In the genomic region with DNA sequence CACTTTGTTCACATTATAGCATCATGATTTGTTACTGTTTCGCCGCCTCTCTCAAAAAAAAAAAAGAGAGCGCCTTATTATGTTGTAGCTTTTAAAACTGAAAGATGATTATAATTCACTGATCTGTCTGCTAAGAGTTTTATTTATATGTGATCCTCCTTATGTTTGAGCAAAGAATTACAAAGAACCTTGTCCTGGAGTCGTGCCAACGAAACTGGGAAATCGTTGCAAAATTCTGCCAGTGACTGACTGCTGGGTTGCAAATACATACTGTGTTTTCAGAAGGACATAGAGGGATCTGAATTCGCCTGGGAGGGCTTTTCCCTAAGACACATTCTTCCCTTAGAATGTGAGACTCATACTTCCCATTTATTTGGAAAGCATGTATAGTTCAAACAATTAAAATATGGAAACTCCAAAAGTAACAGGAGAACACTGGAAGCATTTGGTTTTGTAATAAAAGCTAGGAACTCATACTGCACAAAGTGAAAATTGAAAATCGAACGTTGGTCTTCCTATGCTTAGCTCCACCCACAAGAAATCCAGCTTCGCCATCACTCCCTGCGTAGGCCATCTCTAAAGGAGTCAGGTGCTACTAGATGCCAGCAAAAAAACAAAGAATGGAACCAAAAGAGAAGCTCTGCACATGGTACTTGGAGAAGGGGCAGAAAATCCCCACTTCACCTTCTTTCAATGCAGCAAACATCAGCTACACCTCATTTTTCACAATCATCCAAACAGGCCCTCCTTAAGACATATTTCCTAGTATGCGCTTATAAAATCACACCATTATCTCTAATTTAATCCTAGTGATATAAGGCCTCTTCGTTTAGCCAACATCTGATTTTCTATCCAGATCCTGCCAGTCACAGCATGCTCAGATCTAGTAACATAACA, we compare ENCODE assay signal across 8 cellular contexts. TPM values are rescaled to one million over a fixed set of nuclear protein-coding genes. Genes with fewer than 3 reads are reported as not detected.
DNase-seq lines count a peak whose midpoint lies in the region; ATAC-seq and TF ChIP-seq lines count a peak whose summit lies in the region.
"Not testable (repeated sequence)": the region's sequence is repeated elsewhere in the genome, so short reads cannot be mapped to it uniquely, and the experiment has no call there.

No MANE protein-coding gene starts in this region.

- not testable (repeated sequence) for H3K36me3 Mint-ChIP-seq in IgD-negative memory B cell; natural killer cell; stimulated activated naive CD8-positive, alpha-beta T cell treated with anti-CD3 and anti-CD28 coated beads, Interleukin-15, Interleukin-2, amounts not matched to agents 100 ng/mL and 50 ng/mL, for 24 hours (ENCODE audit: low read depth)
- peaks cover 9 to 16% of the 10 kb centered on the region in 2 donors for H3K36me3 Mint-ChIP-seq in activated naive CD4-positive, alpha-beta T cell treated with anti-CD3 and anti-CD28 coated beads, Interleukin-2, amount 50 U/mL, for 72 hours
- peaks cover 20% of the 10 kb centered on the region for H3K36me3 Mint-ChIP-seq in effector memory CD8-positive, alpha-beta T cell (ENCODE audit: insufficient read depth)

- H3K4me1 Mint-ChIP-seq in IgD-negative memory B cell (peaks cover 6 to 35% (median 32%) of the 10 kb centered on the region in 3 donors), natural killer cell (peaks cover 32 to 50% of the 10 kb centered on the region in 2 donors)
- peaks cover 24 to 46% of the 10 kb centered on the region in 2 donors for H3K4me1 Mint-ChIP-seq in effector memory CD8-positive, alpha-beta T cell (ENCODE audit: low read depth in 2 of 2)
- peaks cover 43% of the 10 kb centered on the region for H3K4me1 Mint-ChIP-seq in stimulated activated naive CD8-positive, alpha-beta T cell treated with anti-CD3 and anti-CD28 coated beads, Interleukin-15, Interleukin-2, amounts not matched to agents 100 ng/mL and 50 ng/mL, for 24 hours (ENCODE audit: low read depth)

- H3K27me3 ChIP-seq in iPS-20b (ENCODE audit: insufficient read depth, low read length), result not testable (repeated sequence)

- peaks cover 27% of the 10 kb centered on the region for H3K4me1 ChIP-seq in iPS-20b (ENCODE audit: insufficient read depth, low read length)

- peak overlapping the region; percentile 6; the same call in 1 of the 2 replicates for H3K4me3 ChIP-seq in iPS-20b (ENCODE audit: low read length)

- H3K36me3 ChIP-seq in iPS-20b (ENCODE audit: insufficient read depth, low read depth, low read length), result not testable (repeated sequence)

- intact Hi-C loops in natural killer cell (cut with micrococcal nuclease), result not testable (repeated sequence)

- peak overlapping the region; percentile 74; the same call in 1 of the 2 replicates for H3K27ac ChIP-seq in C4-2B
- not testable (repeated sequence) for H3K27ac ChIP-seq in iPS-20b (ENCODE audit: low read length)

- not testable (repeated sequence) for ATAC-seq in activated naive CD4-positive, alpha-beta T cell treated with anti-CD3 and anti-CD28 coated beads, Interleukin-2, amount 50 U/mL, for 72 hours; effector memory CD8-positive, alpha-beta T cell (replicated peaks); natural killer cell

- not testable (repeated sequence) for H3K9me3 ChIP-seq in iPS-20b (ENCODE audit: insufficient read depth, low read depth, low read length)

- not testable (repeated sequence) for H3K27me3 Mint-ChIP-seq in IgD-negative memory B cell; effector memory CD8-positive, alpha-beta T cell; natural killer cell (ENCODE audit: low read depth in 2 of 2); stimulated activated naive CD8-positive, alpha-beta T cell treated with anti-CD3 and anti-CD28 coated beads, Interleukin-15, Interleukin-2, amounts not matched to agents 100 ng/mL and 50 ng/mL, for 24 hours

- peak; percentile 79 for DNase-seq in SK-N-DZ (ENCODE audit: low spot score)
- DNase-seq in activated naive CD4-positive, alpha-beta T cell treated with anti-CD3 and anti-CD28 coated beads, Interleukin-2, amount 50 U/mL, for 72 hours (ENCODE audit: low spot score in 2 of 2), result peak in 1 of 2 donors; percentile 13
- not testable (repeated sequence) for DNase-seq in effector memory CD8-positive, alpha-beta T cell; natural killer cell

- H3K9ac ChIP-seq in iPS-20b (ENCODE audit: low read depth, low read length), result peak overlapping the region; percentile 17; the same call in 1 of the 2 replicates

- H3K27ac Mint-ChIP-seq in IgD-negative memory B cell (peak overlapping the region in 2 of 3 donors; percentile 86 to 97), natural killer cell (peak overlapping the region; percentile 76 to 91)
- peak overlapping the region; percentile 87 to 89 for H3K27ac Mint-ChIP-seq in activated naive CD4-positive, alpha-beta T cell treated with anti-CD3 and anti-CD28 coated beads, Interleukin-2, amount 50 U/mL, for 72 hours
- H3K27ac Mint-ChIP-seq in effector memory CD8-positive, alpha-beta T cell, result peak overlapping the region; percentile 26 to 85
- H3K27ac Mint-ChIP-seq in stimulated activated naive CD8-positive, alpha-beta T cell treated with anti-CD3 and anti-CD28 coated beads, Interleukin-15, Interleukin-2, amounts not matched to agents 100 ng/mL and 50 ng/mL, for 24 hours, result peak overlapping the region; percentile 83

- H3K4me3 Mint-ChIP-seq in IgD-negative memory B cell, result peak overlapping the region in 3 of 4 donors; percentile 21 to 97 (median 47)
- peak overlapping the region; percentile 31 to 37 for H3K4me3 Mint-ChIP-seq in effector memory CD8-positive, alpha-beta T cell
- H3K4me3 Mint-ChIP-seq in natural killer cell, result peak overlapping the region; percentile 63
- H3K4me3 Mint-ChIP-seq in stimulated activated naive CD8-positive, alpha-beta T cell treated with anti-CD3 and anti-CD28 coated beads, Interleukin-15, Interleukin-2, amounts not matched to agents 100 ng/mL and 50 ng/mL, for 24 hours, result peak overlapping the region; percentile 80

- H3K9me3 Mint-ChIP-seq in IgD-negative memory B cell; activated naive CD4-positive, alpha-beta T cell treated with anti-CD3 and anti-CD28 coated beads, Interleukin-2, amount 50 U/mL, for 72 hours; effector memory CD8-positive, alpha-beta T cell; natural killer cell; stimulated activated naive CD8-positive, alpha-beta T cell treated with anti-CD3 and anti-CD28 coated beads, Interleukin-15, Interleukin-2, amounts not matched to agents 100 ng/mL and 50 ng/mL, for 24 hours: not testable (repeated sequence)

- not testable (repeated sequence) for TF ChIP-seq CTCF in C4-2B (conservative IDR thresholded peaks at IDR 0.05); natural killer cell (IDR thresholded peaks at IDR 0.05)

RNA-seq across cellular contexts. Expression of a gene that starts 2.8 kb away (rescaled TPM):
- polyA plus RNA-seq in IgD-negative memory B cell, result 29.9 TPM
- polyA plus RNA-seq in SK-N-DZ (2014; cell fraction: cytosol; rRNA removed), result 9.8 and 10.8 TPM in 2 replicates
- polyA plus RNA-seq in SK-N-DZ (2014; cell fraction: nucleus; rRNA removed), result 9.4 and 19.0 TPM in 2 replicates
- 10 to 100 TPM; 58.6 to 62.0 TPM for total RNA-seq in activated naive CD4-positive, alpha-beta T cell treated with anti-CD3 and anti-CD28 coated beads, Interleukin-2, amount 50 U/mL, for 72 hours
- total RNA-seq in natural killer cell, result 10 to 100 TPM; 56.1 to 69.1 (median 59.0) TPM
